Comparison of ENCODE assay signal across 8 cellular contexts in genomic region chr1:24502168-24503002, GRCh38. TPM values are rescaled to one million over a fixed set of nuclear protein-coding genes. Genes with fewer than 3 reads are reported as not detected.
DNase-seq lines count a peak whose midpoint lies in the region; ATAC-seq and TF ChIP-seq lines count a peak whose summit lies in the region.

TSS of gene RCAN3 (plus strand) at chr1:24502836. CDS start at chr1:24514373, 11,537 bp downstream.

- no peak within 1 kb of the TSS for H3K27ac Mint-ChIP-seq in neural crest cell (ENCODE audit: unreplicated experiment)
- peak within 1 kb of the TSS; percentile 89 to 97 for H3K27ac Mint-ChIP-seq in stimulated activated naive CD8-positive, alpha-beta T cell treated with anti-CD3 and anti-CD28 coated beads, Interleukin-15, amount 100 ng/mL, for 72 hours

- peaks cover 18% of the 10 kb centered on the region for H3K4me1 ChIP-seq in SJSA1 (replicated peaks)
- H3K4me1 ChIP-seq in foreskin keratinocyte, result peaks cover 4% of the 10 kb centered on the region

- H3K4me3 Mint-ChIP-seq in neural crest cell, result peak within 1 kb of the TSS; percentile 95
- peak within 1 kb of the TSS; percentile 93 to 96 for H3K4me3 Mint-ChIP-seq in stimulated activated naive CD8-positive, alpha-beta T cell treated with anti-CD3 and anti-CD28 coated beads, Interleukin-15, amount 100 ng/mL, for 72 hours

- TF ChIP-seq CTCF in GM20000 (IDR thresholded peaks at IDR 0.05; ENCODE audit: extremely low read depth, missing control alignments) (no peak), foreskin keratinocyte (conservative IDR thresholded peaks at IDR 0.05) (no peak), neural crest cell (conservative IDR thresholded peaks at IDR 0.05) (no peak)

- H3K4me3 ChIP-seq in SJSA1, result peak within 1 kb of the TSS; percentile 78

- peak; percentile 83 for ATAC-seq in foreskin keratinocyte
- ATAC-seq in stimulated activated naive CD8-positive, alpha-beta T cell treated with anti-CD3 and anti-CD28 coated beads, Interleukin-15, amount 100 ng/mL, for 72 hours, result peak; percentile 89

- H3K27me3 ChIP-seq in SJSA1 (replicated peaks) (peaks cover 1% of the 10 kb centered on the region; the same call in 1 of the 2 replicates), foreskin keratinocyte (no peaks in the 10 kb centered on the region)

- peak within 1 kb of the TSS; percentile 84 for H3K27ac ChIP-seq in SJSA1
- H3K27ac ChIP-seq in foreskin keratinocyte, result peak within 1 kb of the TSS; percentile 77

- DNase-seq in AG20443 (ENCODE audit: low spot score), result peak; percentile 99
- peak; percentile 99 for DNase-seq in GM20000 (ENCODE audit: low spot score)
- peak; percentile 72 for DNase-seq in MV-4-11 (lab: John Stamatoyannopoulos, UW)
- DNase-seq in SJSA1 (ENCODE audit: low read depth in 1 of 2, low spot score in 2 of 2), result peak; percentile 70 to 90
- DNase-seq in activated gamma-delta T cell treated with anti-CD3 and anti-CD28 coated beads, Interleukin-2, amount 50 U/mL, for 16 hours (ENCODE audit: low read depth), result peak; percentile 82
- DNase-seq in foreskin keratinocyte, result peak; percentile 50 to 71
- peak; percentile 62 for DNase-seq in neural crest cell (ENCODE audit: low read depth, low spot score)
- peak; percentile 92 for DNase-seq in stimulated activated naive CD8-positive, alpha-beta T cell treated with anti-CD3 and anti-CD28 coated beads, Interleukin-15, amount 100 ng/mL, for 72 hours

- H3K36me3 Mint-ChIP-seq in neural crest cell (ENCODE audit: low read depth), result no peaks in the 10 kb centered on the region

- peaks cover 91% of the 10 kb centered on the region for H3K27me3 Mint-ChIP-seq in neural crest cell (ENCODE audit: low read depth)
- no peaks in the 10 kb centered on the region for H3K27me3 Mint-ChIP-seq in stimulated activated naive CD8-positive, alpha-beta T cell treated with anti-CD3 and anti-CD28 coated beads, Interleukin-15, amount 100 ng/mL, for 72 hours

- H3K9me3 ChIP-seq in SJSA1 (replicated peaks), result no peaks in the 10 kb centered on the region

- H3K9me3 Mint-ChIP-seq in neural crest cell, result no peaks in the 10 kb centered on the region
- no peaks in the 10 kb centered on the region for H3K9me3 Mint-ChIP-seq in stimulated activated naive CD8-positive, alpha-beta T cell treated with anti-CD3 and anti-CD28 coated beads, Interleukin-15, amount 100 ng/mL, for 72 hours

- peaks cover 15% of the 10 kb centered on the region for H3K4me1 Mint-ChIP-seq in neural crest cell
- H3K4me1 Mint-ChIP-seq in stimulated activated naive CD8-positive, alpha-beta T cell treated with anti-CD3 and anti-CD28 coated beads, Interleukin-15, amount 100 ng/mL, for 72 hours, result peaks cover 59% of the 10 kb centered on the region

- no peaks in the 10 kb centered on the region for H3K36me3 ChIP-seq in SJSA1

RNA-seq across cellular contexts. Expression of gene RCAN3, which starts in this region (rescaled TPM):
- 13.4 and 17.7 TPM in 2 replicates for total RNA-seq in SJSA1 (2014; rRNA removed; shearing (Covaris generic))
- total RNA-seq in foreskin keratinocyte, result 15.2 and 15.9 TPM in 2 replicates
- 6.5 and 6.8 TPM in 2 replicates for polyA plus RNA-seq in foreskin keratinocyte
- total RNA-seq in neural crest cell, result 2.2 and 2.4 TPM in 2 replicates

Comparison
In these comparisons a context has a peak if more than half of its experiments do, and no peak if none do; other contexts are left out.
1. Peak in every context shown above with its lines: DNase-seq, ATAC-seq, H3K4me3 ChIP-seq and H3K27ac ChIP-seq.